Comparison of ENCODE assay signal across 26 cellular contexts in the genomic region with DNA sequence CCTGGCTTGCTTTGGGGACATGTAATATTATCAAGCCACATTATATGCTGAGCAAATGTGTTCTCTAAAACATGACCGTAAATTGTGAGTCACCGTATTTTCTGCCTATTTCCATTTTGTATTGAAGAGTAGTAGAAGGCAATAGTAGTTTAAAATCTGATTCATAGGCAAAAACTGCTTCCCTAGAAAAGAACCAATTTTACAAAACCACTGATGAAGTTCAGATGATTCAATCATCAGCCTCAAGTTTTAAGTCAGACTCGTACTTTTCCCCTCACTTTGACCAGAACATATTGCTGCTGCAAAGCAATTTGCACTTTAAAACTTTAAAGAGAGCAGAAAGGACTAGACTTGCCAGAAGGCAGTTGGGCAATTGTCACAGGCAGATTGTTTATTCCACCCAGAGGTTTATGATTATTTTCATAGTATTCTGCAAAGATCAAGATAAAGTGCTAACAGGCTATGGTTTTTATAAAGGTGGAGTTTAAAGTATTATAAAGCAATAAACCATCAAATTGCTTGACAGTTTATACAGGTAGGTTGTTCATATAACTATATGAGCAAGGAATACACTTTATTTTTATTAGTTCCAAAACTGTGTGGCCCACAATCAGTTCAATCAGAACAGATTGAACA.
DNase-seq lines count a peak whose midpoint lies in the region; ATAC-seq and TF ChIP-seq lines count a peak whose summit lies in the region.
"Had no signal": no experiment of that assay in that cellular context is flagged by ENCODE, and none has a peak within 500 bp of the region (broad histone marks: within the 10 kb centered on the region; RNA-seq: fewer than 3 reads in every experiment).

No MANE protein-coding gene starts in this region.

- H3K36me3 ChIP-seq in mucosa of descending colon (ENCODE audit: low read depth) (no peaks in the 10 kb centered on the region), sigmoid colon (no peaks in the 10 kb centered on the region)
- H3K36me3 ChIP-seq: ascending aorta; BLaER1 treated with 17β-estradiol and CSF1 and Interleukin-3, amounts not matched to agents 10 nM and 100 nM; lower lobe of right lung; neural progenitor cell had no signal

- peak; percentile 4 for DNase-seq in AG09319 (ENCODE audit: extremely low read depth, low read depth)
- DNase-seq in LHCN-M2 (ENCODE audit: low read depth): peak; percentile 59
- peak; percentile 9 for DNase-seq in choroid plexus epithelial cell (ENCODE audit: low read depth)
- peak in 1 of 3 donors; percentile 38 for DNase-seq in mucosa of descending colon
- DNase-seq in inferior parietal cortex (ENCODE audit: extremely low spot score): no peak
- no peak for DNase-seq in sigmoid colon
- no peak for DNase-seq in dermis blood vessel endothelial cell
- DNase-seq in immature natural killer cell: no peak
- DNase-seq: activated CD4-positive, alpha-beta memory T cell treated with anti-CD3 and anti-CD28 coated beads, Interleukin-2, amount 10 ng/mL, durations not matched to agents 7 days and 5 days; activated CD4-positive, CD25-positive, alpha-beta regulatory T cell treated with anti-CD3 and anti-CD28 coated beads, Interleukin-2, amount 50 U/mL, for 72 hours; COR-L47; DND-41; effector memory CD8-positive, alpha-beta T cell; KBM-7; lower lobe of right lung; NCI-H1436; NCI-H2107; PC-9; SHP77 treated with DMSO at 0.1 percent for 48 hours had no signal

- no peaks in the 10 kb centered on the region for H3K4me1 Mint-ChIP-seq in immature natural killer cell
- H3K4me1 Mint-ChIP-seq: activated CD4-positive, alpha-beta memory T cell treated with anti-CD3 and anti-CD28 coated beads, Interleukin-2, amount 10 ng/mL, durations not matched to agents 7 days and 5 days; neural progenitor cell had no signal

- H3K36me3 Mint-ChIP-seq in immature natural killer cell: no peaks in the 10 kb centered on the region
- H3K36me3 Mint-ChIP-seq: activated naive CD4-positive, alpha-beta T cell treated with anti-CD3 and anti-CD28 coated beads, Interleukin-2, amount 50 U/mL, for 72 hours; type B pancreatic cell had no signal

- no peak for TF ChIP-seq POLR2A in sigmoid colon (IDR thresholded peaks at IDR 0.05)

- H3K27me3 Mint-ChIP-seq in immature natural killer cell (ENCODE audit: low read depth in 3 of 3): peaks cover 0 to 2% (median 0%) of the 10 kb centered on the region in 3 donors
- H3K27me3 Mint-ChIP-seq: activated CD4-positive, alpha-beta memory T cell treated with anti-CD3 and anti-CD28 coated beads, Interleukin-2, amount 10 ng/mL, durations not matched to agents 7 days and 5 days; effector memory CD8-positive, alpha-beta T cell; type B pancreatic cell had no signal

- no peak for TF ChIP-seq EP300 in sigmoid colon (IDR thresholded peaks at IDR 0.05)

- no peaks in the 10 kb centered on the region for H3K27me3 ChIP-seq in sigmoid colon
- H3K27me3 ChIP-seq: ascending aorta; BLaER1 treated with 17β-estradiol and CSF1 and Interleukin-3, amounts not matched to agents 10 nM and 100 nM; neural progenitor cell had no signal

- TF ChIP-seq CTCF in AG09319 (IDR thresholded peaks at IDR 0.05; ENCODE audit: low read depth, low read length): no peak
- no peak for TF ChIP-seq CTCF in choroid plexus epithelial cell (conservative IDR thresholded peaks at IDR 0.05; ENCODE audit: low read depth, low read length)
- no peak for TF ChIP-seq CTCF in mucosa of descending colon (IDR thresholded peaks at IDR 0.05)
- TF ChIP-seq CTCF in sigmoid colon (IDR thresholded peaks at IDR 0.05): no peak

- H3K9me3 ChIP-seq in mucosa of descending colon: peaks cover 7% of the 10 kb centered on the region
- H3K9me3 ChIP-seq in sigmoid colon: no peaks in the 10 kb centered on the region
- H3K9me3 ChIP-seq: lower lobe of right lung had no signal

- H3K4me3 ChIP-seq in choroid plexus epithelial cell (ENCODE audit: low read depth, low read length): no peak overlapping the region
- H3K4me3 ChIP-seq in mucosa of descending colon: no peak overlapping the region
- no peak overlapping the region for H3K4me3 ChIP-seq in sigmoid colon
- H3K4me3 ChIP-seq: ascending aorta; BLaER1 treated with 17β-estradiol and CSF1 and Interleukin-3, amounts not matched to agents 10 nM and 100 nM; lower lobe of right lung; neural progenitor cell; PC-9 had no signal

- H3K9me3 Mint-ChIP-seq in immature natural killer cell: peaks cover 0 to 7% (median 0%) of the 10 kb centered on the region in 6 donors
- H3K9me3 Mint-ChIP-seq: effector memory CD8-positive, alpha-beta T cell had no signal

- H3K4me1 ChIP-seq in mucosa of descending colon (ENCODE audit: low read depth): peaks cover 24% of the 10 kb centered on the region
- H3K4me1 ChIP-seq in sigmoid colon: peaks cover 0 to 5% (median 0%) of the 10 kb centered on the region in 4 donors
- H3K4me1 ChIP-seq: ascending aorta, lower lobe of right lung, neural progenitor cell had no signal

- WGBS in sigmoid colon, 2 donors: 19 to 61% methylated on average over 3 of the region's 3 CpGs

- ATAC-seq in mucosa of descending colon: peak; percentile 87
- ATAC-seq: activated naive CD4-positive, alpha-beta T cell treated with anti-CD3 and anti-CD28 coated beads, Interleukin-2, amount 50 U/mL, for 72 hours; effector memory CD8-positive, alpha-beta T cell; lower lobe of right lung; sciatic nerve had no signal

- no peak overlapping the region for H3K27ac ChIP-seq in sigmoid colon
- H3K27ac ChIP-seq: ascending aorta; BLaER1 treated with 17β-estradiol and CSF1 and Interleukin-3, amounts not matched to agents 10 nM and 100 nM; lower lobe of right lung; neural progenitor cell; PC-9 had no signal

- no peak overlapping the region for H3K27ac Mint-ChIP-seq in immature natural killer cell
- H3K27ac Mint-ChIP-seq: activated CD4-positive, alpha-beta memory T cell treated with anti-CD3 and anti-CD28 coated beads, Interleukin-2, amount 10 ng/mL, durations not matched to agents 7 days and 5 days; activated naive CD4-positive, alpha-beta T cell treated with anti-CD3 and anti-CD28 coated beads, Interleukin-2, amount 50 U/mL, for 72 hours; activated T-helper 2 cell treated with anti-CD3 and anti-CD28 coated beads, Interferon-gamma antibody, Interleukin-2, Interleukin-4, amounts not matched to agents 10 μg/mL and 5 μg/mL and 100 μg/mL, durations not matched to agents 14 hours and 24 hours and 36 hours; effector memory CD8-positive, alpha-beta T cell; neural progenitor cell; type B pancreatic cell had no signal

- H3K4me3 Mint-ChIP-seq in immature natural killer cell: no peak overlapping the region
- H3K4me3 Mint-ChIP-seq: activated CD4-positive, alpha-beta memory T cell treated with anti-CD3 and anti-CD28 coated beads, Interleukin-2, amount 10 ng/mL, durations not matched to agents 7 days and 5 days; effector memory CD8-positive, alpha-beta T cell; neural progenitor cell; type B pancreatic cell had no signal

- intact Hi-C loops in mucosa of descending colon (cut with DNase I, micrococcal nuclease): no loop called here
- intact Hi-C loops in sigmoid colon (cut with DNase I): no loop called here

Comparison
In these comparisons a context has a peak if more than half of its experiments do, and no peak if none do; other contexts are left out.
1. DNase-seq: peak in AG09319 (single experiment), LHCN-M2 (single experiment) and choroid plexus epithelial cell (single experiment); none in inferior parietal cortex (single experiment), sigmoid colon (single experiment), dermis blood vessel endothelial cell (single experiment) and immature natural killer cell (0 of 3).